Comparison of ENCODE assay signal across 8 cellular contexts in genomic region chr14:23327947-23328744, GRCh38.
DNase-seq lines count a peak whose midpoint lies in the region; ATAC-seq and TF ChIP-seq lines count a peak whose summit lies in the region.

No MANE protein-coding gene starts in this region.

- ATAC-seq in GM21576 (IDR thresholded peaks at IDR 0.05; ENCODE audit: unreplicated experiment) (peak; percentile 64), HG03039 (IDR thresholded peaks at IDR 0.05; ENCODE audit: unreplicated experiment) (no peak)

- peak; percentile 75 for DNase-seq in AG10803 (ENCODE audit: low read depth)
- peak; percentile 75 for DNase-seq in NCI-H2171 treated with DMSO at 0.1 percent for 48 hours (lab: John Stamatoyannopoulos, UW)
- peak; percentile 86 to 87 for DNase-seq in cardiac fibroblast (ENCODE audit: low read depth in 2 of 2)
- peak; percentile 64 for DNase-seq in kidney glomerular epithelial cell (lab: John Stamatoyannopoulos, UW)
- DNase-seq in stimulated activated CD4-positive, alpha-beta T cell treated with anti-CD3 and anti-CD28 coated beads, Interleukin-4, amount 100 ng/mL, for 1 hour, result peak; percentile 46

- H3K4me3 ChIP-seq in AG10803 (ENCODE audit: low read length), result no peak overlapping the region
- H3K4me3 ChIP-seq in WI38 (ENCODE audit: low read depth, low read length), result no peak overlapping the region
- H3K4me3 ChIP-seq in cardiac fibroblast (replicated peaks in 1 of 2; ENCODE audit: low read depth in 2 of 2, low read length in 2 of 2), result no peak overlapping the region

- peak; percentile 94 for TF ChIP-seq CTCF in AG10803 (conservative IDR thresholded peaks at IDR 0.05; ENCODE audit: low read length)
- peak; percentile 64 for TF ChIP-seq CTCF in WI38 (IDR thresholded peaks at IDR 0.05; ENCODE audit: low read depth, low read length)
- TF ChIP-seq CTCF in cardiac fibroblast (IDR thresholded peaks at IDR 0.05; ENCODE audit: low read depth, low read length), result peak; percentile 77
